In the genomic region with DNA sequence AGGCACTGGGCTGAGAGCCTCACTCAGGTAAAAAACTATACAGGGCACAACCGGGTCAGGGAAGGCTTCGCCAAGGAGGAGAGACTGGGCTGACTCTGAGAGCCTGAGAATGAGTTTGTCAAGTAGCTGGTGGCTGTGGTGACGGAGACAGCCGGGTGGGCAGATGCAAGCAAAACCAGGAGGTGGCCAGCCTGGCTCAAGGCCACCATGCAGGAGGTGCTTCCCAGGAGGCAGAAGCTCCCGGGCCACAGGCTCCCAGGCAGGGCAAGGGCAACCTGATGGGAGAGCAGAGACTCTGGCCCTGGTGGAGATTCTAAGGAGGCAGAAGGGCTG, we compare ENCODE assay signal across 10 cellular contexts. TPM values are rescaled to one million over a fixed set of nuclear protein-coding genes. Genes with fewer than 3 reads are reported as not detected.
A peak's percentile ranks its signal among the peaks of the same experiment; 100 is the strongest.
DNase-seq lines count a peak whose midpoint lies in the region; ATAC-seq, FAIRE-seq and TF ChIP-seq lines count a peak whose summit lies in the region.
"Had no signal": no experiment of that assay in that cellular context is flagged by ENCODE, and none has a peak within 500 bp of the region (broad histone marks: within the 10 kb centered on the region; RNA-seq: fewer than 3 reads in every experiment).

No MANE protein-coding gene starts in this region.

- H3K27ac Mint-ChIP-seq in T-helper 2 cell treated with Interferon-gamma antibody and Interleukin-4, amounts not matched to agents 5 μg/mL and 100 μg/mL, for 36 hours: no peak overlapping the region
- H3K27ac Mint-ChIP-seq in T-helper 17 cell: no peak overlapping the region
- H3K27ac Mint-ChIP-seq in stimulated activated effector memory CD8-positive, alpha-beta T cell treated with anti-CD3 and anti-CD28 coated beads, Interleukin-12 subunit alpha, Interleukin-12 subunit beta, amount 100 ng/mL, for 72 hours: no peak overlapping the region

- H3K9me3 Mint-ChIP-seq in T-helper 2 cell treated with Interferon-gamma antibody and Interleukin-4, amounts not matched to agents 5 μg/mL and 100 μg/mL, for 36 hours: no peaks in the 10 kb centered on the region
- H3K9me3 Mint-ChIP-seq in stimulated activated effector memory CD8-positive, alpha-beta T cell treated with anti-CD3 and anti-CD28 coated beads, Interleukin-12 subunit alpha, Interleukin-12 subunit beta, amount 100 ng/mL, for 72 hours: no peaks in the 10 kb centered on the region

- peaks cover 10% of the 10 kb centered on the region for H3K4me1 Mint-ChIP-seq in T-helper 2 cell treated with Interferon-gamma antibody and Interleukin-4, amounts not matched to agents 5 μg/mL and 100 μg/mL, for 36 hours (ENCODE audit: low read depth)
- H3K4me1 Mint-ChIP-seq in T-helper 17 cell: peaks cover 17% of the 10 kb centered on the region
- H3K4me1 Mint-ChIP-seq in stimulated activated effector memory CD8-positive, alpha-beta T cell treated with anti-CD3 and anti-CD28 coated beads, Interleukin-12 subunit alpha, Interleukin-12 subunit beta, amount 100 ng/mL, for 72 hours: peaks cover 22% of the 10 kb centered on the region

- in situ Hi-C loops in HepG2 (cut with HindIII; ENCODE audit: extremely low pct_ligation_motif_present, low pct_unique_long_range_greater_than_20kb): loop anchor here (5.0 to 10.0 kb wide), 4 partner anchors 94 to 334 kb away; no protein-coding TSS in a partner anchor

- 0% methylated on average over 4 of the region's 5 CpGs for WGBS in HepG2 (ENCODE audit: low lambda C conversion rate)

- no peaks in the 10 kb centered on the region for H3K36me3 ChIP-seq in HepG2 (replicated peaks in 1 of 2; ENCODE audit: control insufficient read depth in 1 of 2, insufficient read depth in 2 of 2, low read length in 2 of 2)
- H3K36me3 ChIP-seq: ascending aorta had no signal

- TF ChIP-seq CTCF in HepG2 (CRISPR knock-in tag; IDR thresholded peaks at IDR 0.05): no peak

- no peak for ATAC-seq in T-helper 17 cell
- ATAC-seq in HepG2: peak; percentile 48
- ATAC-seq in stimulated activated effector memory CD8-positive, alpha-beta T cell treated with anti-CD3 and anti-CD28 coated beads, Interleukin-12 subunit alpha, Interleukin-12 subunit beta, amount 100 ng/mL, for 72 hours: peak; percentile 1
- ATAC-seq in esophagus mucosa: no peak

- H3K9ac ChIP-seq in HepG2 (ENCODE audit: insufficient read depth, low read depth, low read length): no peak overlapping the region

- BruUV-seq in HepG2 (replicated peaks; lab: Mats Ljungman, UMichigan): no TSS peak

- peaks cover 25 to 90% of the 10 kb centered on the region in 2 experiments; a peak in 4 of 5 replicates for H3K27me3 ChIP-seq in HepG2 (ENCODE audit: control insufficient read depth in 1 of 2, insufficient read depth in 2 of 2, low read length in 2 of 2)

- TF ChIP-seq RAD21 in HepG2 (CRISPR knock-in tag; IDR thresholded peaks at IDR 0.05): no peak

- H3K36me3 Mint-ChIP-seq in T-helper 2 cell treated with Interferon-gamma antibody and Interleukin-4, amounts not matched to agents 5 μg/mL and 100 μg/mL, for 36 hours (ENCODE audit: low read depth): peaks cover 4% of the 10 kb centered on the region
- peaks cover 7% of the 10 kb centered on the region for H3K36me3 Mint-ChIP-seq in T-helper 17 cell (ENCODE audit: low read depth)
- H3K36me3 Mint-ChIP-seq in stimulated activated effector memory CD8-positive, alpha-beta T cell treated with anti-CD3 and anti-CD28 coated beads, Interleukin-12 subunit alpha, Interleukin-12 subunit beta, amount 100 ng/mL, for 72 hours: no peaks in the 10 kb centered on the region

- no peak overlapping the region for H3K27ac ChIP-seq in HepG2 (ENCODE audit: extremely low read length, insufficient read depth, low read length)
- H3K27ac ChIP-seq: ascending aorta had no signal

- peak overlapping the region; percentile 42 for H3K4me3 Mint-ChIP-seq in T-helper 2 cell treated with Interferon-gamma antibody and Interleukin-4, amounts not matched to agents 5 μg/mL and 100 μg/mL, for 36 hours
- H3K4me3 Mint-ChIP-seq in T-helper 17 cell: peak overlapping the region; percentile 89
- H3K4me3 Mint-ChIP-seq in stimulated activated effector memory CD8-positive, alpha-beta T cell treated with anti-CD3 and anti-CD28 coated beads, Interleukin-12 subunit alpha, Interleukin-12 subunit beta, amount 100 ng/mL, for 72 hours: peak overlapping the region; percentile 49

- H3K4me3 ChIP-seq in HepG2 (replicated peaks in 1 of 3; ENCODE audit: insufficient read depth in 1 of 3, low read depth in 2 of 3, low read length in 3 of 3): 0 out of 6 replicates have a peak overlapping the region, but pooled peaks of 1 of the 3 experiments have one; percentile 36

- H2AFZ ChIP-seq in HepG2 (ENCODE audit: low read length): no peak overlapping the region

- POLR2A ChIA-PET in HepG2 (lab: Yijun Ruan, JAX): interaction anchor here (0.9 to 2.4 kb wide), 5 partner anchors 94 to 222 kb away, joined by 3 to 17 read pairs (median 5); no protein-coding TSS in a partner anchor

- H3K79me2 ChIP-seq in HepG2 (ENCODE audit: insufficient read depth, low read length): no peaks in the 10 kb centered on the region

- H4K20me1 ChIP-seq in HepG2 (ENCODE audit: insufficient read depth, low read length): peaks cover 5% of the 10 kb centered on the region; the same call in 1 of the 2 replicates

- no peak for TF ChIP-seq POLR2A in HepG2 (IDR thresholded peaks at IDR 0.05; ENCODE audit: insufficient read depth in 1 of 2, low read depth in 2 of 2, low read length in 2 of 2)

- H3K9me3 ChIP-seq in T-helper 17 cell (ENCODE audit: control insufficient read depth, low read length, poor library complexity, severe bottlenecking): no peaks in the 10 kb centered on the region
- no peaks in the 10 kb centered on the region for H3K9me3 ChIP-seq in HepG2 (ENCODE audit: low read length)
- H3K9me3 ChIP-seq: ascending aorta had no signal

- intact Hi-C loops in HepG2 (cut with micrococcal nuclease; ENCODE audit: unreplicated experiment) (loop anchor here (1.0 to 5.0 kb wide), 5 partner anchors 94 to 337 kb away; no protein-coding TSS in a partner anchor), head of caudate nucleus (cut with DNase I) (loop anchor here (2.0 to 10.0 kb wide), 2 partner anchors 172 to 332 kb away; no protein-coding TSS in a partner anchor)

- FAIRE-seq in HepG2 (lab: Jason Lieb, UNC): no peak

- TF ChIP-seq EP300 in HepG2 (IDR thresholded peaks at IDR 0.05; ENCODE audit: low read depth in 2 of 2, low read length in 2 of 2) (no peak), HepG2 (CRISPR knock-in tag; IDR thresholded peaks at IDR 0.05; ENCODE audit: borderline replicate concordance) (no peak)

- CTCF ChIA-PET in HepG2 (lab: Yijun Ruan, JAX; ENCODE audit: low intra/inter-chr PET ratio, low total read pairs): interaction anchor here (0.9 to 2.7 kb wide), 10 partner anchors 94 to 337 kb away, joined by 3 to 39 read pairs (median 6); no protein-coding TSS in a partner anchor

- peaks cover 57% of the 10 kb centered on the region for H3K27me3 Mint-ChIP-seq in T-helper 2 cell treated with Interferon-gamma antibody and Interleukin-4, amounts not matched to agents 5 μg/mL and 100 μg/mL, for 36 hours (ENCODE audit: low read depth)
- H3K27me3 Mint-ChIP-seq in T-helper 17 cell: peaks cover 67% of the 10 kb centered on the region

- peak overlapping the region; percentile 9; the same call in 1 of the 2 replicates for H3K4me2 ChIP-seq in HepG2 (ENCODE audit: low read depth, low read length)

- DNase-seq in T-helper 2 cell treated with Interferon-gamma antibody and Interleukin-4, amounts not matched to agents 5 μg/mL and 100 μg/mL, for 36 hours (ENCODE audit: low spot score): no peak
- DNase-seq in T-helper 2 cell: no peak
- no peak for DNase-seq in T-helper 17 cell
- no peak for DNase-seq in HepG2 (ENCODE audit: low spot score)
- no peak for DNase-seq in stimulated activated effector memory CD8-positive, alpha-beta T cell treated with anti-CD3 and anti-CD28 coated beads, Interleukin-12 subunit alpha, Interleukin-12 subunit beta, amount 100 ng/mL, for 72 hours (ENCODE audit: low spot score in 2 of 2)
- DNase-seq in GM19240 (ENCODE audit: insufficient read length, low spot score): no peak
- no peak for DNase-seq in head of caudate nucleus
- DNase-seq: SW 1271 had no signal

- H3K4me1 ChIP-seq in HepG2 (ENCODE audit: insufficient read depth, low read length): peaks cover 29% of the 10 kb centered on the region

TF ChIP-seq in HepG2, 621 proteins besides CTCF, POLR2A, EP300 and RAD21 (continues in another document):
- no peak for TF ChIP-seq TFDP1 (CRISPR knock-in tag; IDR thresholded peaks at IDR 0.05; ENCODE audit: borderline replicate concordance)

RNA-seq across cellular contexts. Expression of gene INHBB, which starts 2.9 kb away (rescaled TPM):
- total RNA-seq in T-helper 17 cell: not detected
- 0.17 and 0.20 TPM in 2 replicates for total RNA-seq in HepG2 (2016; rRNA removed; fragmentation: Illumina TruSeq; extraction: Trizol)
- total RNA-seq in HepG2 (2016; cell fraction: cytosol; rRNA removed; fragmentation: Illumina TruSeq; extraction: Trizol; ENCODE audit: low read depth): not detected in 2 replicates
- total RNA-seq in HepG2 (2016; cell fraction: insoluble cytoplasmic fraction; rRNA removed; fragmentation: Illumina TruSeq; extraction: Trizol): 0.09 and 0.19 TPM in 2 replicates
- 0.09 and 0.10 TPM in 2 replicates for total RNA-seq in HepG2 (2016; cell fraction: membrane; rRNA removed; fragmentation: Illumina TruSeq; extraction: Trizol)
- 0.40 and 0.47 TPM in 2 replicates for total RNA-seq in HepG2 (2016; cell fraction: nucleus; rRNA removed; fragmentation: Illumina TruSeq; extraction: Trizol)
- polyA plus RNA-seq in HepG2 (2011; rRNA removed): 1.7 and 2.4 TPM in 2 replicates
- polyA plus RNA-seq in HepG2 (2011; cell fraction: cytosol; rRNA removed): 2.2 and 2.3 TPM in 2 replicates
- polyA plus RNA-seq in HepG2 (2011; cell fraction: nucleus; rRNA removed): 2.0 and 2.4 TPM in 2 replicates
- polyA plus RNA-seq in HepG2 (2012): 0.34 and 0.88 TPM in 2 replicates
- 0.05 TPM in 1 of 2 replicates, not detected in the other for polyA plus RNA-seq in HepG2 (2016; cell fraction: cytosol; fragmentation: Illumina TruSeq; extraction: Trizol; ENCODE audit: low read depth)
- polyA plus RNA-seq in HepG2 (2016; cell fraction: insoluble cytoplasmic fraction; fragmentation: Illumina TruSeq; extraction: Trizol; ENCODE audit: low read depth): 0.10 and 0.17 TPM in 2 replicates
- polyA plus RNA-seq in HepG2 (2016; cell fraction: membrane; fragmentation: Illumina TruSeq; extraction: Trizol; ENCODE audit: low read depth): 0.06 TPM in 2 replicates
- 0.37 and 0.68 TPM in 2 replicates for polyA plus RNA-seq in HepG2 (2016; cell fraction: nucleus; fragmentation: Illumina TruSeq; extraction: Trizol; ENCODE audit: insufficient read depth, low read depth)
- polyA minus RNA-seq in HepG2 (2011; rRNA and poly(A)+ RNA removed; ENCODE audit: low replicate concordance): 4.0 TPM in 1 of 2 replicates, not detected in the other
- polyA minus RNA-seq in HepG2 (2011; cell fraction: cytosol; rRNA and poly(A)+ RNA removed): 2.7 TPM in 2 replicates
- polyA minus RNA-seq in HepG2 (2011; cell fraction: nucleus; rRNA and poly(A)+ RNA removed): 0.90 and 1.1 TPM in 2 replicates
- total RNA-seq in esophagus mucosa: 0.72 TPM

Comparison
In these comparisons a context has a peak if more than half of its experiments do, and no peak if none do; other contexts are left out.
1. ATAC-seq: peak in HepG2 (single experiment) and stimulated activated effector memory CD8-positive, alpha-beta T cell treated with anti-CD3 and anti-CD28 coated beads, Interleukin-12 subunit alpha, Interleukin-12 subunit beta, amount 100 ng/mL, for 72 hours (single experiment); none in T-helper 17 cell (single experiment) and esophagus mucosa (single experiment).
2. Peak in every context shown above with its lines, with median percentiles within 50 percentile points of each other: H3K4me3 Mint-ChIP-seq.